In genomic region chr17:27741361-27741861, GRCh38 we compare ENCODE assay signal across 1 cellular context.
TF ChIP-seq lines count a peak whose summit lies in the region.

No MANE protein-coding gene starts in this region.

TF ChIP-seq in SK-N-SH, 30 proteins besides CTCF, POLR2A, EP300 and RAD21 (continued from another document):
- TF ChIP-seq REST (IDR thresholded peaks at IDR 0.05; ENCODE audit: low read depth, low read length) (no peak), CHD2 (IDR thresholded peaks at IDR 0.05; ENCODE audit: low read length, partially characterized antibody) (no peak), FOSL2 (IDR thresholded peaks at IDR 0.05; ENCODE audit: borderline replicate concordance, low read depth) (no peak), YY1 (IDR thresholded peaks at IDR 0.05; ENCODE audit: low read depth) (no peak), NRF1 (IDR thresholded peaks at IDR 0.05; ENCODE audit: low read depth, low read length) (no peak)
- TF ChIP-seq, protein P1, sequence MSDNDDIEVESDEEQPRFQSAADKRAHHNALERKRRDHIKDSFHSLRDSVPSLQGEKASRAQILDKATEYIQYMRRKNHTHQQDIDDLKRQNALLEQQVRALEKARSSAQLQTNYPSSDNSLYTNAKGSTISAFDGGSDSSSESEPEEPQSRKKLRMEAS (IDR thresholded peaks at IDR 0.05; ENCODE audit: low read depth) = no peak
- TF ChIP-seq, protein P2, sequence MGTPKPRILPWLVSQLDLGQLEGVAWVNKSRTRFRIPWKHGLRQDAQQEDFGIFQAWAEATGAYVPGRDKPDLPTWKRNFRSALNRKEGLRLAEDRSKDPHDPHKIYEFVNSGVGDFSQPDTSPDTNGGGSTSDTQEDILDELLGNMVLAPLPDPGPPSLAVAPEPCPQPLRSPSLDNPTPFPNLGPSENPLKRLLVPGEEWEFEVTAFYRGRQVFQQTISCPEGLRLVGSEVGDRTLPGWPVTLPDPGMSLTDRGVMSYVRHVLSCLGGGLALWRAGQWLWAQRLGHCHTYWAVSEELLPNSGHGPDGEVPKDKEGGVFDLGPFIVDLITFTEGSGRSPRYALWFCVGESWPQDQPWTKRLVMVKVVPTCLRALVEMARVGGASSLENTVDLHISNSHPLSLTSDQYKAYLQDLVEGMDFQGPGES (IDR thresholded peaks at IDR 0.05; ENCODE audit: low read depth, low read length) = no peak
TF ChIP-seq in SK-N-SH: peak in this region for 0.
